ENCODE assay signal across 8 cellular contexts in the genomic region with DNA sequence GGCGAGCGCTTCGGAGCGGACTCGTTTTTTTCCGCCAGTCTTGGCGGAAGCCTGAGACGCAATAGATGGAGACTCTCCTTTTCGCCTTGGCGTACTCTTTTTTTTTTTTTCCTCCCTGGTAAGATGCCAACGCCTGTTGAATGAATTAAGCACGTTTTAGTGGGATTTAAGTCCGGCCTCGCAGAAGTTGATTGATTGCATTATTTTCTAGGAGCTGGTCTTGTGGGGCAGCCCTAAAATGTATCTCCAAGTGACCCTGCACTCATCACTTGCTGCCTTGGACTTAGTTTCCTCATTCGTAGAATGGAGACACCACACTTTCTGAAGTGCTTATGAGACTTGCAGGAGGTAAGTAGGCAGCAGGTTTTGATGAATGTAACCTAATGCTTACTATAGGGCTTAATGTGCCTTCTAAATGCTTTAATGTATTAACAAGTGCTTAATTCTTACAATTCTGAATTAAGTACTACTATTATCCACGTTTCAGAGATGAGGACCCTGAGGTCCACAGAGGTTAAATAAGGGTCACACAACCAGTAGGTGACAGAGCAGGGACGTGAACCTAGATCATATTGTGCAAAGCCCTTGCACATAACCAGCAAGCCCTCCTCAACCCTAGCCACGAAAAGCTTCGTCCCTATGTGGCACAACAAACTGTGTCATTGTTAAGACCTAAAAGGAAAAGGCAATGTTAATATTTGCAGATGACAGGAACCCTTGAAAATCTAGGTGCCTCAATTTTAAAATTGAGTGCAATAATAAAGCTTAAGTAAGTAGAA. TPM values are rescaled to one million over a fixed set of nuclear protein-coding genes. Genes with fewer than 3 reads are reported as not detected.
DNase-seq lines count a peak whose midpoint lies in the region; ATAC-seq and TF ChIP-seq lines count a peak whose summit lies in the region.

No MANE protein-coding gene starts in this region.

- no peaks in the 10 kb centered on the region for H3K9me3 ChIP-seq in CD4-positive, alpha-beta T cell (ENCODE audit: control insufficient read depth, low read length)
- no peaks in the 10 kb centered on the region for H3K9me3 ChIP-seq in hepatocyte (ENCODE audit: low read depth)

- no peaks in the 10 kb centered on the region for H3K9me2 ChIP-seq in hepatocyte (replicated peaks; ENCODE audit: insufficient read depth)

- H3K27me3 ChIP-seq in CD4-positive, alpha-beta T cell (ENCODE audit: control insufficient read depth, insufficient read depth, low read length) = no peaks in the 10 kb centered on the region
- no peaks in the 10 kb centered on the region for H3K27me3 ChIP-seq in hepatocyte

- H3K79me2 ChIP-seq in hepatocyte = peaks cover 44% of the 10 kb centered on the region

- H3K4me1 ChIP-seq in hepatocyte (ENCODE audit: insufficient read depth) = peaks cover 22% of the 10 kb centered on the region

- WGBS in hepatocyte (ENCODE audit: low lambda C conversion rate, missing lambda C conversion rate) = 13% methylated on average over 19 of the region's 19 CpGs

- no peak for DNase-seq in CD4-positive, alpha-beta T cell
- peak; percentile 11 for DNase-seq in activated CD8-positive, alpha-beta T cell treated with anti-CD3 and anti-CD28 coated beads for 36 hours
- DNase-seq in hepatocyte (ENCODE audit: low spot score) = no peak
- DNase-seq in activated CD8-positive, alpha-beta memory T cell treated with anti-CD3 and anti-CD28 coated beads, Interleukin-2, amount 50 U/mL, for 48 hours = no peak
- DNase-seq in C1 segment of cervical spinal cord (lab: John Stamatoyannopoulos, UW) = no peak

- intact Hi-C loops in CD4-positive, alpha-beta T cell (cut with DNase I, micrococcal nuclease) = loop anchor here in 1 of 2 experiments (5.0 kb wide), 1 partner anchor 1649 kb away; the partner anchor contains the start of genes ABHD13 and LIG4
- intact Hi-C loops in activated CD8-positive, alpha-beta T cell treated with anti-CD3 and anti-CD28 coated beads for 36 hours (cut with micrococcal nuclease) = no loop called here

- H3K4me3 ChIP-seq in hepatocyte = peak overlapping the region; percentile 13

- H3K4me1 Mint-ChIP-seq in CD4-positive, alpha-beta T cell (ENCODE audit: low read depth) = peaks cover 55% of the 10 kb centered on the region
- H3K4me1 Mint-ChIP-seq in activated CD8-positive, alpha-beta T cell treated with anti-CD3 and anti-CD28 coated beads for 36 hours (ENCODE audit: low read depth) = peaks cover 48% of the 10 kb centered on the region
- peaks cover 56% of the 10 kb centered on the region for H3K4me1 Mint-ChIP-seq in stimulated activated naive CD8-positive, alpha-beta T cell treated with anti-CD3 and anti-CD28 coated beads, Interleukin-15, Interleukin-2, amounts not matched to agents 100 ng/mL and 50 ng/mL, for 24 hours (ENCODE audit: low read depth)

- peak overlapping the region; percentile 94 for H3K4me3 Mint-ChIP-seq in CD4-positive, alpha-beta T cell
- H3K4me3 Mint-ChIP-seq in activated CD8-positive, alpha-beta T cell treated with anti-CD3 and anti-CD28 coated beads for 36 hours = peak overlapping the region; percentile 100
- H3K4me3 Mint-ChIP-seq in stimulated activated naive CD8-positive, alpha-beta T cell treated with anti-CD3 and anti-CD28 coated beads, Interleukin-15, Interleukin-2, amounts not matched to agents 100 ng/mL and 50 ng/mL, for 24 hours = peak overlapping the region; percentile 96

- CTCF ChIA-PET in CD4-positive, alpha-beta T cell (lab: Charles Lee) = interaction anchor here (1.0 to 2.3 kb wide), 2 partner anchors 22 to 32 kb away, joined by 3 to 16 read pairs; partner anchors contain the start of gene EFNB2
- CTCF ChIA-PET in activated CD8-positive, alpha-beta T cell treated with anti-CD3 and anti-CD28 coated beads for 36 hours (lab: Charles Lee) = interaction anchor here (1.2 to 1.7 kb wide), 2 partner anchors 32 to 41 kb away, joined by 3 to 16 read pairs; partner anchors contain the start of gene EFNB2

- H3K9me3 Mint-ChIP-seq in CD4-positive, alpha-beta T cell = no peaks in the 10 kb centered on the region
- H3K9me3 Mint-ChIP-seq in activated CD8-positive, alpha-beta T cell treated with anti-CD3 and anti-CD28 coated beads for 36 hours = peaks cover 2% of the 10 kb centered on the region
- no peaks in the 10 kb centered on the region for H3K9me3 Mint-ChIP-seq in stimulated activated naive CD8-positive, alpha-beta T cell treated with anti-CD3 and anti-CD28 coated beads, Interleukin-15, Interleukin-2, amounts not matched to agents 100 ng/mL and 50 ng/mL, for 24 hours

- peaks cover 36% of the 10 kb centered on the region for H4K20me1 ChIP-seq in hepatocyte (ENCODE audit: insufficient read depth, poor library complexity, severe bottlenecking)

- peak overlapping the region; percentile 95 for H3K27ac ChIP-seq in CD4-positive, alpha-beta T cell (ENCODE audit: low read depth, low read length)
- peak overlapping the region; percentile 19 for H3K27ac ChIP-seq in hepatocyte

- peak overlapping the region; percentile 73 for H3K4me2 ChIP-seq in hepatocyte

- no peaks in the 10 kb centered on the region for H3K36me3 ChIP-seq in hepatocyte (replicated peaks; ENCODE audit: insufficient read depth, low read depth)

- H3K27me3 Mint-ChIP-seq in CD4-positive, alpha-beta T cell = no peaks in the 10 kb centered on the region
- no peaks in the 10 kb centered on the region for H3K27me3 Mint-ChIP-seq in activated CD8-positive, alpha-beta T cell treated with anti-CD3 and anti-CD28 coated beads for 36 hours
- no peaks in the 10 kb centered on the region for H3K27me3 Mint-ChIP-seq in stimulated activated naive CD8-positive, alpha-beta T cell treated with anti-CD3 and anti-CD28 coated beads, Interleukin-15, Interleukin-2, amounts not matched to agents 100 ng/mL and 50 ng/mL, for 24 hours

- peak; percentile 9 for ATAC-seq in CD4-positive, alpha-beta T cell (ENCODE audit: poor library complexity)
- ATAC-seq in GM19395 (IDR thresholded peaks at IDR 0.05; ENCODE audit: unreplicated experiment) = peak; percentile 55
- peak; percentile 29 for ATAC-seq in HG03439 (IDR thresholded peaks at IDR 0.05; ENCODE audit: unreplicated experiment)
- ATAC-seq in activated CD8-positive, alpha-beta T cell treated with anti-CD3 and anti-CD28 coated beads for 36 hours = peak; percentile 19

- no peak for TF ChIP-seq CTCF in CD4-positive, alpha-beta T cell (IDR thresholded peaks at IDR 0.05)
- no peak for TF ChIP-seq CTCF in activated CD8-positive, alpha-beta T cell treated with anti-CD3 and anti-CD28 coated beads for 36 hours (IDR thresholded peaks at IDR 0.05)
- TF ChIP-seq CTCF in hepatocyte (IDR thresholded peaks at IDR 0.05; ENCODE audit: poor library complexity) = no peak

- H3K27ac Mint-ChIP-seq in CD4-positive, alpha-beta T cell = peak overlapping the region; percentile 92
- H3K27ac Mint-ChIP-seq in activated CD8-positive, alpha-beta T cell treated with anti-CD3 and anti-CD28 coated beads for 36 hours = peak overlapping the region; percentile 94
- H3K27ac Mint-ChIP-seq in stimulated activated naive CD8-positive, alpha-beta T cell treated with anti-CD3 and anti-CD28 coated beads, Interleukin-15, Interleukin-2, amounts not matched to agents 100 ng/mL and 50 ng/mL, for 24 hours = peak overlapping the region; percentile 96

- peak overlapping the region; percentile 54 for H2AFZ ChIP-seq in hepatocyte

- POLR2A ChIA-PET in CD4-positive, alpha-beta T cell (lab: Charles Lee) = interaction anchor here (0.6 to 3.6 kb wide), 6 partner anchors 13 to 1429 kb away, joined by 3 to 35 read pairs (median 5); partner anchors contain the start of gene EFNB2
- POLR2A ChIA-PET in activated CD8-positive, alpha-beta T cell treated with anti-CD3 and anti-CD28 coated beads for 36 hours (lab: Charles Lee) = interaction anchor here (1.0 to 1.1 kb wide), 3 partner anchors 17 to 32 kb away, joined by 3 read pairs; no protein-coding TSS in a partner anchor

- H3K36me3 Mint-ChIP-seq in CD4-positive, alpha-beta T cell (ENCODE audit: low read depth) = peaks cover 24% of the 10 kb centered on the region
- H3K36me3 Mint-ChIP-seq in activated CD8-positive, alpha-beta T cell treated with anti-CD3 and anti-CD28 coated beads for 36 hours (ENCODE audit: low read depth) = peaks cover 39% of the 10 kb centered on the region
- peaks cover 30% of the 10 kb centered on the region for H3K36me3 Mint-ChIP-seq in stimulated activated naive CD8-positive, alpha-beta T cell treated with anti-CD3 and anti-CD28 coated beads, Interleukin-15, Interleukin-2, amounts not matched to agents 100 ng/mL and 50 ng/mL, for 24 hours (ENCODE audit: low read depth)

RNA-seq across cellular contexts. Expression of gene ARGLU1, which starts 0.5 kb away (rescaled TPM):
- total RNA-seq in CD4-positive, alpha-beta T cell = 100 to 1,000 TPM; 146 to 152 TPM
- total RNA-seq in activated CD8-positive, alpha-beta T cell treated with anti-CD3 and anti-CD28 coated beads for 36 hours = 10 to 100 TPM; 89.2 to 91.8 TPM
- total RNA-seq in hepatocyte = 104 and 126 TPM in 2 replicates
- 121 and 168 TPM in 2 replicates for polyA plus RNA-seq in hepatocyte

RNA-seq across cellular contexts. Expression of gene EFNB2, which starts 33.0 kb away (rescaled TPM):
- under 1 TPM; 0.20 to 0.36 TPM for total RNA-seq in CD4-positive, alpha-beta T cell
- total RNA-seq in activated CD8-positive, alpha-beta T cell treated with anti-CD3 and anti-CD28 coated beads for 36 hours = under 1 TPM; 0.11 to 0.20 TPM
- 59.6 and 63.3 TPM in 2 replicates for total RNA-seq in hepatocyte
- 57.7 and 62.4 TPM in 2 replicates for polyA plus RNA-seq in hepatocyte

Comparison
In these comparisons a context has a peak if more than half of its experiments do, and no peak if none do; other contexts are left out.
1. RNA of gene EFNB2, which starts 33.0 kb away (total RNA-seq): 59.6 to 63.3 TPM in hepatocyte; 0.20 to 0.36 TPM in CD4-positive, alpha-beta T cell and 0.11 to 0.20 TPM in activated CD8-positive, alpha-beta T cell treated with anti-CD3 and anti-CD28 coated beads for 36 hours; every median in the first group is over 10 times any median in the second.
2. Peak in every context shown above with its lines, with median percentiles within 50 percentile points of each other: ATAC-seq, H3K27ac Mint-ChIP-seq and H3K4me3 Mint-ChIP-seq.